Comparison of ENCODE assay signal across 7 cellular contexts in genomic region chr20:38432870-38433269, GRCh38. TPM values are rescaled to one million over a fixed set of nuclear protein-coding genes. Genes with fewer than 3 reads are reported as not detected.
DNase-seq lines count a peak whose midpoint lies in the region; FAIRE-seq and TF ChIP-seq lines count a peak whose summit lies in the region.
"Not testable (repeated sequence)": the region's sequence is repeated elsewhere in the genome, so short reads cannot be mapped to it uniquely, and the experiment has no call there.

No MANE protein-coding gene starts in this region.

- FAIRE-seq in astrocyte (lab: Jason Lieb, UNC) = not testable (repeated sequence)

- peak overlapping the region; percentile 88 for H3K4me3 Mint-ChIP-seq in Calu3 (ENCODE audit: low read depth, unreplicated experiment)
- H3K4me3 Mint-ChIP-seq in IgD-negative memory B cell = peak overlapping the region in 2 of 4 donors; percentile 28 to 100
- H3K4me3 Mint-ChIP-seq in activated T-cell treated with anti-CD3 and anti-CD28 coated beads, Interleukin-2, amount 50 U/mL, for 24 hours = peak overlapping the region; percentile 98
- peak overlapping the region; percentile 91 for H3K4me3 Mint-ChIP-seq in astrocyte (ENCODE audit: unreplicated experiment)
- peak overlapping the region; percentile 94 to 99 (median 97) for H3K4me3 Mint-ChIP-seq in nephron

- POLR2A ChIA-PET in SK-N-SH (lab: Yijun Ruan, JAX) = interaction anchor here (0.6 to 3.8 kb wide), 3 partner anchors 14 to 1038 kb away, joined by 3 to 83 read pairs (median 3); no protein-coding TSS in a partner anchor

- H3K36me3 ChIP-seq in SK-N-SH (replicated peaks in 1 of 2; ENCODE audit: control insufficient read depth in 1 of 2, insufficient read depth in 2 of 2, low read length in 1 of 2) = peaks cover 47 to 50% of the 10 kb centered on the region in 2 experiments
- H3K36me3 ChIP-seq in astrocyte (ENCODE audit: insufficient read depth, low read length) = peaks cover 38% of the 10 kb centered on the region
- H3K36me3 ChIP-seq in hepatocyte (replicated peaks; ENCODE audit: insufficient read depth, low read depth) = not testable (repeated sequence)

- TF ChIP-seq RAD21 in SK-N-SH (IDR thresholded peaks at IDR 0.05; ENCODE audit: low read length) = not testable (repeated sequence)

- H3K4me1 Mint-ChIP-seq in Calu3 (ENCODE audit: low read depth, unreplicated experiment) (peaks cover 44% of the 10 kb centered on the region), IgD-negative memory B cell (peaks cover 2 to 22% (median 17%) of the 10 kb centered on the region in 3 donors), astrocyte (ENCODE audit: low read depth, unreplicated experiment) (peaks cover 22% of the 10 kb centered on the region), nephron (peaks cover 28% of the 10 kb centered on the region)
- peaks cover 52% of the 10 kb centered on the region for H3K4me1 Mint-ChIP-seq in activated T-cell treated with anti-CD3 and anti-CD28 coated beads, Interleukin-2, amount 50 U/mL, for 24 hours (ENCODE audit: low read depth)

- H4K20me1 ChIP-seq in SK-N-SH (ENCODE audit: insufficient read depth) (peaks cover 65% of the 10 kb centered on the region), astrocyte (ENCODE audit: insufficient read depth, low read length) (peaks cover 63% of the 10 kb centered on the region), hepatocyte (ENCODE audit: insufficient read depth, poor library complexity, severe bottlenecking) (peaks cover 36% of the 10 kb centered on the region)

- 84% methylated on average over 5 of the region's 5 CpGs for WGBS in SK-N-SH (ENCODE audit: low lambda C conversion rate)
- WGBS in hepatocyte (ENCODE audit: low lambda C conversion rate, missing lambda C conversion rate) = 96% methylated on average over 5 of the region's 5 CpGs

- not testable (repeated sequence) for TF ChIP-seq CTCF in Calu3 (IDR thresholded peaks at IDR 0.05; ENCODE audit: unreplicated experiment); SK-N-SH (IDR thresholded peaks at IDR 0.05); astrocyte (IDR thresholded peaks at IDR 0.05; ENCODE audit: insufficient read depth, low read depth, low read length); hepatocyte (IDR thresholded peaks at IDR 0.05; ENCODE audit: poor library complexity); nephron (IDR thresholded peaks at IDR 0.05; ENCODE audit: unreplicated experiment in 3 of 3)

- H3K9me3 Mint-ChIP-seq in Calu3 (ENCODE audit: low read depth, unreplicated experiment); IgD-negative memory B cell; activated T-cell treated with anti-CD3 and anti-CD28 coated beads, Interleukin-2, amount 50 U/mL, for 24 hours; astrocyte (ENCODE audit: unreplicated experiment); nephron: not testable (repeated sequence)

- peaks cover 7 to 20% of the 10 kb centered on the region in 2 experiments; a peak in 3 of 4 replicates for H3K4me1 ChIP-seq in SK-N-SH (ENCODE audit: control insufficient read depth in 1 of 2, insufficient read depth in 2 of 2, low read depth in 1 of 2, low read length in 1 of 2)
- H3K4me1 ChIP-seq in astrocyte (ENCODE audit: insufficient read depth, low read length) = peaks cover 30% of the 10 kb centered on the region
- H3K4me1 ChIP-seq in hepatocyte (ENCODE audit: insufficient read depth) = not testable (repeated sequence)

- CTCF ChIA-PET in Calu3 (lab: Charles Lee) = interaction anchor here (1.8 kb wide), 1 partner anchor 40 kb away, joined by 5 read pairs; the partner anchor contains the start of gene RALGAPB
- CTCF ChIA-PET in SK-N-SH (lab: Yijun Ruan, JAX) = interaction anchor here (0.7 to 4.5 kb wide), 4 partner anchors 10 to 97 kb away, joined by 3 to 75 read pairs (median 18); partner anchors contain the start of gene RALGAPB

- H3K4me2 ChIP-seq in SK-N-SH (peak overlapping the region; percentile 93), astrocyte (ENCODE audit: low read length) (peak overlapping the region; percentile 92), hepatocyte (peak overlapping the region; percentile 79)

- DNase-seq in Calu3; SK-N-SH; activated T-cell treated with anti-CD3 and anti-CD28 coated beads, Interleukin-2, amount 50 U/mL, for 24 hours; astrocyte (ENCODE audit: low read depth); hepatocyte (ENCODE audit: low spot score): not testable (repeated sequence)

- intact Hi-C loops in Calu3 (cut with micrococcal nuclease; ENCODE audit: unreplicated experiment) = not testable (repeated sequence)

- H3K27me3 Mint-ChIP-seq in Calu3 (ENCODE audit: unreplicated experiment); IgD-negative memory B cell; activated T-cell treated with anti-CD3 and anti-CD28 coated beads, Interleukin-2, amount 50 U/mL, for 24 hours; astrocyte (ENCODE audit: low read depth, unreplicated experiment); nephron (ENCODE audit: low read depth): not testable (repeated sequence)

- not testable (repeated sequence) for H3K27ac Mint-ChIP-seq in Calu3 (ENCODE audit: unreplicated experiment); astrocyte (ENCODE audit: unreplicated experiment); nephron
- H3K27ac Mint-ChIP-seq in IgD-negative memory B cell = peak overlapping the region; percentile 96 to 99 (median 98)
- peak overlapping the region; percentile 99 for H3K27ac Mint-ChIP-seq in activated T-cell treated with anti-CD3 and anti-CD28 coated beads, Interleukin-2, amount 50 U/mL, for 24 hours

- not testable (repeated sequence) for H3K9me2 ChIP-seq in SK-N-SH; hepatocyte (replicated peaks; ENCODE audit: insufficient read depth)

- H3K27ac ChIP-seq in SK-N-SH (ENCODE audit: low read depth in 2 of 2, low read length in 1 of 2); astrocyte (ENCODE audit: low read depth, low read length); hepatocyte: not testable (repeated sequence)

- H3K4me3 ChIP-seq in SK-N-SH (ENCODE audit: low read depth in 2 of 2, low read length in 1 of 2); hepatocyte: not testable (repeated sequence)
- peak overlapping the region; percentile 90 for H3K4me3 ChIP-seq in astrocyte (ENCODE audit: insufficient read depth, low read depth, low read length)

- BruUV-seq in Calu3 (replicated peaks; lab: Mats Ljungman, UMichigan) = not testable (repeated sequence)

- peaks cover 74% of the 10 kb centered on the region for H3K36me3 Mint-ChIP-seq in Calu3 (ENCODE audit: insufficient read depth, unreplicated experiment)
- H3K36me3 Mint-ChIP-seq in IgD-negative memory B cell = not testable (repeated sequence)
- peaks cover 73% of the 10 kb centered on the region for H3K36me3 Mint-ChIP-seq in activated T-cell treated with anti-CD3 and anti-CD28 coated beads, Interleukin-2, amount 50 U/mL, for 24 hours (ENCODE audit: low read depth)
- H3K36me3 Mint-ChIP-seq in astrocyte (ENCODE audit: low read depth, unreplicated experiment) = peaks cover 34% of the 10 kb centered on the region
- H3K36me3 Mint-ChIP-seq in nephron (ENCODE audit: low read depth) = peaks cover 61% of the 10 kb centered on the region

- not testable (repeated sequence) for H3K9me3 ChIP-seq in SK-N-SH; astrocyte (ENCODE audit: insufficient read depth, low read depth, low read length); hepatocyte (ENCODE audit: low read depth)

- H3K27me3 ChIP-seq in SK-N-SH (ENCODE audit: insufficient read depth); astrocyte (ENCODE audit: insufficient read depth, low read length); hepatocyte: not testable (repeated sequence)

- not testable (repeated sequence) for H3K9ac ChIP-seq in SK-N-SH
- H3K9ac ChIP-seq in astrocyte (ENCODE audit: low read length) = peak overlapping the region; percentile 95

- not testable (repeated sequence) for TF ChIP-seq EP300 in SK-N-SH (IDR thresholded peaks at IDR 0.05; ENCODE audit: borderline replicate concordance in 1 of 2, low read depth in 1 of 2, low read length in 1 of 2)

- H2AFZ ChIP-seq in SK-N-SH (ENCODE audit: low read depth); astrocyte (ENCODE audit: low read depth, low read length); hepatocyte: not testable (repeated sequence)

- peaks cover 73% of the 10 kb centered on the region for H3K79me2 ChIP-seq in SK-N-SH (ENCODE audit: insufficient read depth)
- peaks cover 70% of the 10 kb centered on the region for H3K79me2 ChIP-seq in astrocyte (ENCODE audit: insufficient read depth, low read length)
- H3K79me2 ChIP-seq in hepatocyte = peaks cover 55% of the 10 kb centered on the region

- H3F3A ChIP-seq in SK-N-SH (replicated peaks; ENCODE audit: insufficient read depth) = peaks cover 18% of the 10 kb centered on the region

RNA-seq across cellular contexts. Expression of gene SNHG17, which starts 2.3 kb away (rescaled TPM):
- total RNA-seq in Calu3 (2022) (111 and 114 TPM in 2 replicates), astrocyte (34.2 and 39.3 TPM in 2 replicates), hepatocyte (7.5 and 8.5 TPM in 2 replicates)
- polyA plus RNA-seq in IgD-negative memory B cell (114 TPM), SK-N-SH (2012; rRNA removed) (34.9 and 40.3 TPM in 2 replicates), hepatocyte (20.1 and 24.3 TPM in 2 replicates)
- 25.4 and 27.5 TPM in 2 replicates for polyA plus RNA-seq in SK-N-SH (2012; cell fraction: cytosol; rRNA removed)
- polyA plus RNA-seq in SK-N-SH (2012; cell fraction: nucleus; rRNA removed) = 112 and 173 TPM in 2 replicates

RNA-seq across cellular contexts. Expression of gene RALGAPB, which starts 39.8 kb away (rescaled TPM):
- total RNA-seq in Calu3 (2022) = 59.8 and 62.5 TPM in 2 replicates
- 13.0 TPM for polyA plus RNA-seq in IgD-negative memory B cell
- polyA plus RNA-seq in SK-N-SH (2012; rRNA removed) = 10.8 and 14.7 TPM in 2 replicates
- 10.9 and 11.0 TPM in 2 replicates for polyA plus RNA-seq in SK-N-SH (2012; cell fraction: cytosol; rRNA removed)
- 23.1 and 48.0 TPM in 2 replicates for polyA plus RNA-seq in SK-N-SH (2012; cell fraction: nucleus; rRNA removed)
- 39.0 and 40.2 TPM in 2 replicates for total RNA-seq in astrocyte
- 25.2 and 31.8 TPM in 2 replicates for total RNA-seq in hepatocyte
- polyA plus RNA-seq in hepatocyte = 7.5 and 7.7 TPM in 2 replicates
